Comparison of ENCODE assay signal across 19 cellular contexts in genomic region chr12:122130150-122130549, GRCh38. TPM values are rescaled to one million over a fixed set of nuclear protein-coding genes. Genes with fewer than 3 reads are reported as not detected.
DNase-seq lines count a peak whose midpoint lies in the region; ATAC-seq, FAIRE-seq and TF ChIP-seq lines count a peak whose summit lies in the region.
"Had no signal": no experiment of that assay in that cellular context is flagged by ENCODE, and none has a peak within 500 bp of the region (broad histone marks: within the 10 kb centered on the region; RNA-seq: fewer than 3 reads in every experiment).

No MANE protein-coding gene starts in this region.

- CTCF ChIA-PET in RWPE1 (lab: Yijun Ruan, JAX) = interaction anchor here (0.6 to 2.3 kb wide), 6 partner anchors 14 to 1128 kb away, joined by 3 to 17 read pairs (median 4); no protein-coding TSS in a partner anchor

- no peak overlapping the region for H3K4me3 ChIP-seq in epithelial cell of esophagus (ENCODE audit: low read length)
- no peak overlapping the region for H3K4me3 ChIP-seq in gastrocnemius medialis
- H3K4me3 ChIP-seq: Peyer's patch had no signal

- no peak for TF ChIP-seq POLR2A in H54 (IDR thresholded peaks at IDR 0.05; ENCODE audit: low read depth, low read length)
- no peak for TF ChIP-seq POLR2A in gastrocnemius medialis (IDR thresholded peaks at IDR 0.05)

- no peaks in the 10 kb centered on the region for H3K27me3 ChIP-seq in gastrocnemius medialis
- H3K27me3 ChIP-seq: Peyer's patch had no signal

- peak; percentile 85 for FAIRE-seq in H54 (lab: Jason Lieb, UNC)

- intact Hi-C loops in gastrocnemius medialis (cut with DNase I; ENCODE audit: low total_unique reads) = loop anchor here (2.0 kb wide), 1 partner anchor 61 kb away; no protein-coding TSS in a partner anchor

- no peaks in the 10 kb centered on the region for H3K9me3 ChIP-seq in gastrocnemius medialis
- H3K9me3 ChIP-seq: Peyer's patch had no signal

- H3K4me1 ChIP-seq in gastrocnemius medialis = peaks cover 20 to 26% of the 10 kb centered on the region in 2 donors

- peaks cover 4 to 76% of the 10 kb centered on the region in 2 donors for H3K36me3 ChIP-seq in gastrocnemius medialis

- TF ChIP-seq CTCF in RWPE1 (conservative IDR thresholded peaks at IDR 0.05; ENCODE audit: low read depth) (no peak), epithelial cell of esophagus (IDR thresholded peaks at IDR 0.05; ENCODE audit: insufficient read depth, low read depth, low read length, missing control alignments) (no peak), gastrocnemius medialis (IDR thresholded peaks at IDR 0.05 in 4 of 5, conservative IDR thresholded peaks at IDR 0.05 in 1 of 5) (no peak)

- in situ Hi-C loops in gastrocnemius medialis (cut with MboI; ENCODE audit: low sequenced_read_pairs in 4 of 4) = loop anchor here in 1 of 4 donors (10.0 kb wide), 1 partner anchor 65 kb away; no protein-coding TSS in a partner anchor

- peak; percentile 90 for DNase-seq in H54 (ENCODE audit: insufficient read length, low spot score)
- DNase-seq in RWPE1 (ENCODE audit: low spot score) = peak; percentile 71
- peak; percentile 66 for DNase-seq in epithelial cell of esophagus (ENCODE audit: low read depth)
- no peak for DNase-seq in gastrocnemius medialis
- no peak for DNase-seq in activated effector memory CD4-positive, alpha-beta T cell treated with Interleukin-2 at 50 U/mL for 16 hours
- no peak for DNase-seq in cortex of kidney (lab: John Stamatoyannopoulos, UW)
- DNase-seq: activated naive CD4-positive, alpha-beta T cell; DMS153; left ventricle myocardium superior; MM.1S; NCI-H1930; NCI-H510A treated with DMSO at 0.1 percent for 48 hours; Peyer's patch; stimulated activated CD4-positive, alpha-beta T cell treated with anti-CD3 and anti-CD28 coated beads, Interleukin-15, amount 100 ng/mL, for 24 hours had no signal

- H3K27ac ChIP-seq in RWPE1 = peak overlapping the region; percentile 80
- peak overlapping the region in 3 of 4 donors; percentile 14 to 92 (median 30) for H3K27ac ChIP-seq in gastrocnemius medialis
- H3K27ac ChIP-seq: Peyer's patch had no signal

- POLR2A ChIA-PET in RWPE1 (lab: Yijun Ruan, JAX; ENCODE audit: low non-redundant PET) = no interaction called here

- ATAC-seq in gastrocnemius medialis = no peak
- ATAC-seq in GM18511 (IDR thresholded peaks at IDR 0.05; ENCODE audit: unreplicated experiment) = no peak
- ATAC-seq in HG03045 (IDR thresholded peaks at IDR 0.05; ENCODE audit: unreplicated experiment) = no peak
- ATAC-seq: left ventricle myocardium superior had no signal

RNA-seq across cellular contexts. Expression of gene IL31, which starts 43.9 kb away (rescaled TPM):
- total RNA-seq in gastrocnemius medialis = not detected
- total RNA-seq: fibroblast of lung, HT-29, left ventricle myocardium superior, Peyer's patch, posterior vena cava had no signal

RNA-seq across cellular contexts. Expression of gene MLXIP, which starts 51.6 kb away (rescaled TPM):
- 10 to 100 TPM; 36.6 to 89.4 (median 79.7) TPM for total RNA-seq in gastrocnemius medialis

RNA-seq across cellular contexts. Expression of gene LRRC43, which starts 52.8 kb away (rescaled TPM):
- total RNA-seq in gastrocnemius medialis = not detected
- total RNA-seq: HT-29, Peyer's patch had no signal

Comparison
In these comparisons a context has a peak if more than half of its experiments do, and no peak if none do; other contexts are left out.
1. DNase-seq: peak in H54 (single experiment), RWPE1 (single experiment) and epithelial cell of esophagus (single experiment); none in gastrocnemius medialis (0 of 2), activated effector memory CD4-positive, alpha-beta T cell treated with Interleukin-2 at 50 U/mL for 16 hours (single experiment) and cortex of kidney (single experiment).